In the genomic region with DNA sequence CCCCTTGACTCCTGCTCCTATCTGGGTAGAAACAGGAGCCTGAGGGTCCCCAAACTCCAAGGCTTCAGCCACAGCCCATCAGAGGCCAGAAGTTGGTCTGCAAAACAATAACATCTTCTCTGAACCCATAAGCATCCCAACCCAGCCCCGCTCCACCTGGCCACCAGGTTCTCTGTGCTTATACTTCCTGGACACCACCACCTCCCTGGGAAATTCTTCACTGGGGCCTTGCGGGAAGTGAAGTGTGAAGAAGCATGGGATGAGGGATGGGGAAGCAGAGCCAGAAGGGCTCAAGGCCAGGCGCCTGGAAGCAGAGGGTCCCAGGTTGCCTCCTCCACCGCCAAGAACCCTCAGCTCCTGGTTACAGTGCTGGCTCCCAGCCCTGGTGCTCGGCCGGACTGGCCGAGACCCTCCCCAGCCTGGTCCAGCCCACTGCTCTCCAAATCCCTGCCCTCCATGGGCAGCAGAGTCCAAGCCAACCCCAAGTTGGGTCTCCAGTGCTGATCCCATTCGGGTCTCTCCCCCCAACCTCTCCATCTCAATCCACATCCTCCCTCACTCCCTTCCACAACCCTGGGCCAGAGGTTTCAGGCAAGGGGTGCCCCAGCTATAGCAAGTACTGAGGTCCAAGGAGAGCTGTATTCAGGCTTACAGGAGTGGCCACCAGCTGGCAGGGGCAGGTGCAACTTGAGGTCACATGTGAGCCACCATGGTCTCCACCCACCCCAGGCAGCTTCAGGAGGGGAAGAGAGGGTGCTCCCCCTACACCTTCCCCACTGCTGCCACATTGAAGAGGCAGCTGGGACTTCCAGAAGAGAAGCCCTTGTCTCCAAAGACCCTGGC, we compare ENCODE assay signal across 11 cellular contexts.
DNase-seq lines count a peak whose midpoint lies in the region; ATAC-seq, FAIRE-seq and TF ChIP-seq lines count a peak whose summit lies in the region.
"Had no signal": no experiment of that assay in that cellular context is flagged by ENCODE, and none has a peak within 500 bp of the region (broad histone marks: within the 10 kb centered on the region; RNA-seq: fewer than 3 reads in every experiment).

No MANE protein-coding gene starts in this region.

- no peak for FAIRE-seq in A549 (lab: Jason Lieb, UNC)

- H2AFZ ChIP-seq in OCI-LY3 (ENCODE audit: low read depth, low read length): no peak overlapping the region

- H3K27ac ChIP-seq in A549 (peak overlapping the region; percentile 57 to 77; a peak in 4 of 6 replicates), OCI-LY3 (ENCODE audit: low read length) (peak overlapping the region; percentile 64)

- no peaks in the 10 kb centered on the region for H3K9me3 ChIP-seq in A549
- H3K9me3 ChIP-seq in OCI-LY3 (ENCODE audit: insufficient read depth, low read length): no peaks in the 10 kb centered on the region

- peak overlapping the region; percentile 70; the same call in 1 of the 2 replicates for H3K9ac ChIP-seq in OCI-LY3 (ENCODE audit: low read length)

- intact Hi-C loops in left cardiac atrium (cut with DNase I) (loop anchor here (5.0 kb wide), 1 partner anchor 40 kb away; no protein-coding TSS in a partner anchor), posterior vena cava (cut with DNase I) (loop anchor here in 1 of 2 donors (5.0 kb wide), 2 partner anchors 35 kb away; no protein-coding TSS in a partner anchor)

- no peak for TF ChIP-seq EP300 in A549 (IDR thresholded peaks at IDR 0.05)

- no peak for DNase-seq in A549 (ENCODE audit: low read depth in 1 of 2, low spot score in 1 of 2)
- no peak for DNase-seq in left cardiac atrium
- DNase-seq in posterior vena cava (ENCODE audit: low spot score): peak; percentile 81
- no peak for DNase-seq in HCEC 1CT
- DNase-seq: activated naive CD4-positive, alpha-beta T cell treated with Interleukin-2 at 50 U/mL for 16 hours; NCI-H1417 treated with DMSO at 0.1 percent for 48 hours; stimulated activated CD4-positive, alpha-beta T cell treated with anti-CD3 and anti-CD28 coated beads, Interleukin-2, amount 100 ng/mL, for 24 hours had no signal

- H3K4me1 ChIP-seq in A549 (peaks cover 39% of the 10 kb centered on the region), OCI-LY3 (ENCODE audit: low read length) (peaks cover 37% of the 10 kb centered on the region)

- TF ChIP-seq POLR2A in A549 (IDR thresholded peaks at IDR 0.05; ENCODE audit: low read length): no peak

- CTCF ChIA-PET in A549 (lab: Yijun Ruan, JAX): interaction anchor here (0.5 to 2.0 kb wide), 6 partner anchors 12 to 1713 kb away, joined by 3 to 7 read pairs (median 3); no protein-coding TSS in a partner anchor

- POLR2A ChIA-PET in A549 (lab: Yijun Ruan, JAX): no interaction called here

- TF ChIP-seq RAD21 in A549 (conservative IDR thresholded peaks at IDR 0.05 in 1 of 2, IDR thresholded peaks at IDR 0.05 in 1 of 2): no peak

- H3K4me3 ChIP-seq in A549: peak overlapping the region; percentile 44
- H3K4me3 ChIP-seq in OCI-LY3 (ENCODE audit: low read length): peak overlapping the region; percentile 91

- H3K4me2 ChIP-seq in A549: peak overlapping the region; percentile 87
- H3K4me2 ChIP-seq in OCI-LY3 (ENCODE audit: low read length): peak overlapping the region; percentile 90

- H3K36me3 ChIP-seq in OCI-LY3 (replicated peaks; ENCODE audit: low read depth, low read length): no peaks in the 10 kb centered on the region

- H3K27me3 ChIP-seq in OCI-LY3 (ENCODE audit: low read depth, low read length): peaks cover 7% of the 10 kb centered on the region; the same call in 1 of the 2 replicates

- TF ChIP-seq CTCF in A549 (IDR thresholded peaks at IDR 0.05) (no peak), OCI-LY3 (IDR thresholded peaks at IDR 0.05; ENCODE audit: low read depth, low read length) (no peak)

- WGBS in A549 (ENCODE audit: missing lambda C conversion rate): 74% methylated on average over 8 of the region's 8 CpGs

- no peaks in the 10 kb centered on the region for H4K20me1 ChIP-seq in OCI-LY3 (ENCODE audit: insufficient read depth, low read length)

- ATAC-seq in A549: no peak
- ATAC-seq in left cardiac atrium: peak; percentile 2 to 10
- ATAC-seq in HG02852 (IDR thresholded peaks at IDR 0.05; ENCODE audit: unreplicated experiment): no peak
- no peak for ATAC-seq in HG02884 (IDR thresholded peaks at IDR 0.05; ENCODE audit: unreplicated experiment)
- ATAC-seq in HG02678 (IDR thresholded peaks at IDR 0.05; ENCODE audit: unreplicated experiment): no peak

- no peaks in the 10 kb centered on the region; the same call in 1 of the 2 replicates for H3K79me2 ChIP-seq in OCI-LY3 (ENCODE audit: low read length)

TF ChIP-seq in A549, 52 proteins besides CTCF, POLR2A, EP300 and RAD21:
- TF ChIP-seq MAFK (IDR thresholded peaks at IDR 0.05; ENCODE audit: partially characterized antibody) (no peak), FOSB (CRISPR knock-in tag; IDR thresholded peaks at IDR 0.05) (no peak), FOXS1 (CRISPR knock-in tag; IDR thresholded peaks at IDR 0.05) (no peak), FOSL2 (IDR thresholded peaks at IDR 0.05) (no peak), FOSL2 (CRISPR knock-in tag; IDR thresholded peaks at IDR 0.05) (no peak), CBX8 (IDR thresholded peaks at IDR 0.05) (no peak), ZFP36 (IDR thresholded peaks at IDR 0.05; ENCODE audit: borderline replicate concordance, partially characterized antibody) (no peak), ZSCAN20 (CRISPR knock-in tag; IDR thresholded peaks at IDR 0.05) (no peak), EHF (CRISPR knock-in tag; IDR thresholded peaks at IDR 0.05) (no peak)
- TF ChIP-seq, protein P1, sequence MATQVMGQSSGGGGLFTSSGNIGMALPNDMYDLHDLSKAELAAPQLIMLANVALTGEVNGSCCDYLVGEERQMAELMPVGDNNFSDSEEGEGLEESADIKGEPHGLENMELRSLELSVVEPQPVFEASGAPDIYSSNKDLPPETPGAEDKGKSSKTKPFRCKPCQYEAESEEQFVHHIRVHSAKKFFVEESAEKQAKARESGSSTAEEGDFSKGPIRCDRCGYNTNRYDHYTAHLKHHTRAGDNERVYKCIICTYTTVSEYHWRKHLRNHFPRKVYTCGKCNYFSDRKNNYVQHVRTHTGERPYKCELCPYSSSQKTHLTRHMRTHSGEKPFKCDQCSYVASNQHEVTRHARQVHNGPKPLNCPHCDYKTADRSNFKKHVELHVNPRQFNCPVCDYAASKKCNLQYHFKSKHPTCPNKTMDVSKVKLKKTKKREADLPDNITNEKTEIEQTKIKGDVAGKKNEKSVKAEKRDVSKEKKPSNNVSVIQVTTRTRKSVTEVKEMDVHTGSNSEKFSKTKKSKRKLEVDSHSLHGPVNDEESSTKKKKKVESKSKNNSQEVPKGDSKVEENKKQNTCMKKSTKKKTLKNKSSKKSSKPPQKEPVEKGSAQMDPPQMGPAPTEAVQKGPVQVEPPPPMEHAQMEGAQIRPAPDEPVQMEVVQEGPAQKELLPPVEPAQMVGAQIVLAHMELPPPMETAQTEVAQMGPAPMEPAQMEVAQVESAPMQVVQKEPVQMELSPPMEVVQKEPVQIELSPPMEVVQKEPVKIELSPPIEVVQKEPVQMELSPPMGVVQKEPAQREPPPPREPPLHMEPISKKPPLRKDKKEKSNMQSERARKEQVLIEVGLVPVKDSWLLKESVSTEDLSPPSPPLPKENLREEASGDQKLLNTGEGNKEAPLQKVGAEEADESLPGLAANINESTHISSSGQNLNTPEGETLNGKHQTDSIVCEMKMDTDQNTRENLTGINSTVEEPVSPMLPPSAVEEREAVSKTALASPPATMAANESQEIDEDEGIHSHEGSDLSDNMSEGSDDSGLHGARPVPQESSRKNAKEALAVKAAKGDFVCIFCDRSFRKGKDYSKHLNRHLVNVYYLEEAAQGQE (IDR thresholded peaks at IDR 0.05): no peak
- TF ChIP-seq, protein P2, sequence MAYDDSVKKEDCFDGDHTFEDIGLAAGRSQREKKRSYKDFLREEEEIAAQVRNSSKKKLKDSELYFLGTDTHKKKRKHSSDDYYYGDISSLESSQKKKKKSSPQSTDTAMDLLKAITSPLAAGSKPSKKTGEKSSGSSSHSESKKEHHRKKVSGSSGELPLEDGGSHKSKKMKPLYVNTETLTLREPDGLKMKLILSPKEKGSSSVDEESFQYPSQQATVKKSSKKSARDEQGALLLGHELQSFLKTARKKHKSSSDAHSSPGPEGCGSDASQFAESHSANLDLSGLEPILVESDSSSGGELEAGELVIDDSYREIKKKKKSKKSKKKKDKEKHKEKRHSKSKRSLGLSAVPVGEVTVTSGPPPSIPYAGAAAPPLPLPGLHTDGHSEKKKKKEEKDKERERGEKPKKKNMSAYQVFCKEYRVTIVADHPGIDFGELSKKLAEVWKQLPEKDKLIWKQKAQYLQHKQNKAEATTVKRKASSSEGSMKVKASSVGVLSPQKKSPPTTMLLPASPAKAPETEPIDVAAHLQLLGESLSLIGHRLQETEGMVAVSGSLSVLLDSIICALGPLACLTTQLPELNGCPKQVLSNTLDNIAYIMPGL (CRISPR knock-in tag; IDR thresholded peaks at IDR 0.05; ENCODE audit: borderline replicate concordance): no peak

Comparison
In these comparisons a context has a peak if more than half of its experiments do, and no peak if none do; other contexts are left out.
1. ATAC-seq: peak in left cardiac atrium (2 of 2); none in A549 (0 of 2), HG02852 (single experiment), HG02884 (single experiment) and HG02678 (single experiment).